23 cellular contexts compared by ENCODE assay signal in the genomic region with DNA sequence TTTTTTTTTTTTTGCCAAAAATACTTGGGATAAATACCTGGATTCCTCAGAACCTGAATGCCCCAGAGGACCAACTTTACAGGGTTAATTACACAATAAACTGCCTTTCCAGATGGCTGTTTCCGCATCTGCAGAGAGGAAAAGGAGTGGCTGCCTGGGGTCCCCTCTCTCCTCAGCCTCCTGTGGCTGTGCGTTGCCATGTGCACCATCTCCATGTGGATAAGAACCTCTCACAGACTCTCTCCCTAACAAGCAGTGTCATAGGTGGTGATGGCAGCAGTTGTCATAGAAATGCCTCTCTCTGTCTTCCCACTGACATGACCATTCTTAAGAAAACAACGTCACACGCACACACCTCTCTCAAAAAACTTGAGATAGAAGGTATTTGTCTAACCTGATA.
"Had no signal": no experiment of that assay in that cellular context is flagged by ENCODE, and none has a peak within 500 bp of the region (broad histone marks: within the 10 kb centered on the region; RNA-seq: fewer than 3 reads in every experiment).

No MANE protein-coding gene starts in this region.

- H3K9ac ChIP-seq: neural progenitor cell had no signal

- H3K36me3 ChIP-seq: adrenal gland, ascending aorta, brain microvascular endothelial cell, left lung, neural progenitor cell, sigmoid colon, transverse colon, WERI-Rb-1 had no signal

- H3K27me3 ChIP-seq: ascending aorta, neural progenitor cell, sigmoid colon had no signal

- H3K9me3 ChIP-seq: adrenal gland, left lung, sigmoid colon, transverse colon had no signal

- H3K4me3 ChIP-seq: adrenal gland, ascending aorta, left lung, neural progenitor cell, sigmoid colon, smooth muscle cell, transverse colon had no signal

- H3K27ac ChIP-seq: adrenal gland, ascending aorta, brain microvascular endothelial cell, foreskin keratinocyte, left lung, neural progenitor cell, sigmoid colon, transverse colon, WERI-Rb-1 had no signal

- DNase-seq: activated CD4-positive, alpha-beta T cell treated with anti-CD3 and anti-CD28 coated beads, Interleukin-2, amount 50 U/mL, for 1 hour; activated CD4-positive, CD25-positive, alpha-beta regulatory T cell treated with anti-CD3 and anti-CD28 coated beads, Interleukin-2, amount 50 U/mL, for 72 hours; activated CD8-positive, alpha-beta memory T cell treated with anti-CD3 and anti-CD28 coated beads for 24 hours; activated CD8-positive, alpha-beta memory T cell treated with anti-CD3 and anti-CD28 coated beads, Interleukin-2, amount 50 U/mL, for 4 hours; activated naive CD4-positive, alpha-beta T cell; activated T-cell treated with anti-CD3 and anti-CD28 coated beads, Interleukin-2, amount 50 U/mL, for 4 hours; adrenal gland; brain microvascular endothelial cell; caudate nucleus; dermis blood vessel endothelial cell; effector memory CD4-positive, alpha-beta T cell; foreskin keratinocyte; left lung; naive thymus-derived CD4-positive, alpha-beta T cell; sigmoid colon; stimulated activated CD4-positive, alpha-beta T cell treated with anti-CD3 and anti-CD28 coated beads, Interleukin-15, amount 100 ng/mL, for 24 hours; stimulated activated CD8-positive, alpha-beta memory T cell treated with anti-CD3 and anti-CD28 coated beads, Interleukin-4, amount 100 ng/mL, for 48 hours; stimulated activated naive B cell treated with anti-CD40 and anti-IgM and Interleukin-4, amounts not matched to agents 10 μg/mL and 1 μg/mL and 100 μg/mL, for 72 hours; transverse colon; WERI-Rb-1 had no signal

- H3K4me2 ChIP-seq: neural progenitor cell, smooth muscle cell had no signal

- H2AFZ ChIP-seq: neural progenitor cell had no signal
